Comparison of ENCODE assay signal across 8 cellular contexts in genomic region chr4:121951570-121952110, GRCh38. TPM values are rescaled to one million over a fixed set of nuclear protein-coding genes. Genes with fewer than 3 reads are reported as not detected.
DNase-seq lines count a peak whose midpoint lies in the region; ATAC-seq and TF ChIP-seq lines count a peak whose summit lies in the region.

TRPC3 (minus strand) TSS chr4:121952060; CDS start chr4:121951680, 380 bp downstream.

- peaks cover 8% of the 10 kb centered on the region; the same call in 1 of the 2 replicates for H3F3A ChIP-seq in MM.1S (ENCODE audit: insufficient read depth, low read length)

- peak within 1 kb of the TSS; percentile 97 for H3K4me2 ChIP-seq in MM.1S (ENCODE audit: low read depth, low read length)

- peaks cover 7% of the 10 kb centered on the region for H3K27me3 ChIP-seq in CD8-positive, alpha-beta T cell (ENCODE audit: insufficient read depth, low read length)
- H3K27me3 ChIP-seq in MM.1S (replicated peaks; ENCODE audit: insufficient read depth, low read length) (peaks cover 10% of the 10 kb centered on the region; the same call in 1 of the 2 replicates), neutrophil (peaks cover 99% of the 10 kb centered on the region)

- peak; percentile 44 for ATAC-seq in CD8-positive, alpha-beta T cell
- ATAC-seq in GM21447 (IDR thresholded peaks at IDR 0.05; ENCODE audit: unreplicated experiment), result peak; percentile 26

- H3K27me3 Mint-ChIP-seq in CD8-positive, alpha-beta T cell (ENCODE audit: low read depth), result peaks cover 43% of the 10 kb centered on the region

- peak within 1 kb of the TSS; percentile 88 for H3K4me3 Mint-ChIP-seq in CD8-positive, alpha-beta T cell

- peak in 5 of 7 experiments; percentile 10 to 52 (median 26) for DNase-seq in CD8-positive, alpha-beta T cell
- DNase-seq in MM.1S (no peak), activated T-helper 1 cell treated with Interleukin-2 at 50 U/mL for 16 hours (ENCODE audit: low read depth) (peak; percentile 9), foreskin fibroblast (peak; percentile 9 to 61), KG1 (lab: John Stamatoyannopoulos, UW) (no peak), foreskin melanocyte (no peak)

- peak within 1 kb of the TSS; percentile 30; the same call in 1 of the 2 replicates for H3K9ac ChIP-seq in MM.1S (ENCODE audit: low read length)

- H3K36me3 ChIP-seq in CD8-positive, alpha-beta T cell (ENCODE audit: insufficient read depth, low read length), result no peaks in the 10 kb centered on the region
- H3K36me3 ChIP-seq in MM.1S (replicated peaks; ENCODE audit: insufficient read depth, low read length) (no peaks in the 10 kb centered on the region), neutrophil (no peaks in the 10 kb centered on the region)

- peak within 1 kb of the TSS; percentile 65 for H3K4me3 ChIP-seq in CD8-positive, alpha-beta T cell (ENCODE audit: low read depth, low read length)
- H3K4me3 ChIP-seq in MM.1S (ENCODE audit: low read length), result peak within 1 kb of the TSS; percentile 82
- peak within 1 kb of the TSS; percentile 62 to 71 for H3K4me3 ChIP-seq in foreskin fibroblast (ENCODE audit: low read depth in 1 of 2, low read length in 2 of 2)
- peak within 1 kb of the TSS; percentile 53 to 55 for H3K4me3 ChIP-seq in neutrophil (ENCODE audit: low read depth in 1 of 2, low read length in 1 of 2)

- peaks cover 3% of the 10 kb centered on the region for H3K36me3 Mint-ChIP-seq in CD8-positive, alpha-beta T cell

- no peaks in the 10 kb centered on the region for H3K9me3 Mint-ChIP-seq in CD8-positive, alpha-beta T cell

- peaks cover 8% of the 10 kb centered on the region for H3K4me1 Mint-ChIP-seq in CD8-positive, alpha-beta T cell (ENCODE audit: low read depth)

- CTCF ChIA-PET in CD8-positive, alpha-beta T cell (lab: Charles Lee), result interaction anchor here (1.0 kb wide), 1 partner anchor 10 kb away, joined by 3 read pairs; no protein-coding TSS in a partner anchor

- intact Hi-C loops in CD8-positive, alpha-beta T cell (cut with DNase I, micrococcal nuclease), result loop anchor here (2.0 to 10.0 kb wide), 5 partner anchors 51 to 625 kb away; partner anchors contain the start of gene BLTP1 (in 1 of the 2)

- no peaks in the 10 kb centered on the region for H4K20me1 ChIP-seq in MM.1S (ENCODE audit: insufficient read depth, low read length)

- H3K9me3 ChIP-seq in CD8-positive, alpha-beta T cell (ENCODE audit: low read length), result no peaks in the 10 kb centered on the region
- H3K9me3 ChIP-seq in MM.1S (replicated peaks; ENCODE audit: insufficient read depth, low read length), result no peaks in the 10 kb centered on the region
- H3K9me3 ChIP-seq in neutrophil, result no peaks in the 10 kb centered on the region

- H3K4me1 ChIP-seq in CD8-positive, alpha-beta T cell (ENCODE audit: insufficient read depth, low read length), result peaks cover 3% of the 10 kb centered on the region
- no peaks in the 10 kb centered on the region for H3K4me1 ChIP-seq in MM.1S (ENCODE audit: low read length)
- peaks cover 18 to 23% of the 10 kb centered on the region in 2 experiments for H3K4me1 ChIP-seq in neutrophil (ENCODE audit: control insufficient read depth in 1 of 2, insufficient read depth in 1 of 2, low read depth in 1 of 2, low read length in 1 of 2)

- POLR2A ChIA-PET in CD8-positive, alpha-beta T cell (lab: Charles Lee), result no interaction called here

- H3K27ac ChIP-seq in CD8-positive, alpha-beta T cell (ENCODE audit: low read depth, low read length), result no peak within 1 kb of the TSS
- no peak within 1 kb of the TSS for H3K27ac ChIP-seq in MM.1S (ENCODE audit: low read length)
- no peak within 1 kb of the TSS for H3K27ac ChIP-seq in neutrophil

- H3K9me2 ChIP-seq in MM.1S (replicated peaks; ENCODE audit: insufficient read depth, low read length), result no peaks in the 10 kb centered on the region

- H3K27ac Mint-ChIP-seq in CD8-positive, alpha-beta T cell, result no peak within 1 kb of the TSS

- TF ChIP-seq CTCF in CD8-positive, alpha-beta T cell (IDR thresholded peaks at IDR 0.05), result no peak
- TF ChIP-seq CTCF in MM.1S (IDR thresholded peaks at IDR 0.05; ENCODE audit: low read length) (no peak), foreskin fibroblast (IDR thresholded peaks at IDR 0.05; ENCODE audit: low read depth, low read length) (no peak), neutrophil (IDR thresholded peaks at IDR 0.05) (no peak)

- H2AFZ ChIP-seq in MM.1S (ENCODE audit: low read length), result peak within 1 kb of the TSS; percentile 95

- H3K79me2 ChIP-seq in MM.1S (ENCODE audit: low read length), result no peaks in the 10 kb centered on the region

RNA-seq across cellular contexts. Expression of gene TRPC3, which starts in this region (rescaled TPM):
- total RNA-seq in CD8-positive, alpha-beta T cell, result not detected

Comparison
In these comparisons a context has a peak if more than half of its experiments do, and no peak if none do; other contexts are left out.
1. Peak in DNase-seq, ATAC-seq and H3K4me3 ChIP-seq in CD8-positive, alpha-beta T cell; RNA of the gene not detected or under 1 TPM.
2. DNase-seq: peak in activated T-helper 1 cell treated with Interleukin-2 at 50 U/mL for 16 hours (single experiment) and foreskin fibroblast (2 of 2); none in MM.1S (single experiment), KG1 (single experiment) and foreskin melanocyte (single experiment).
3. Peak in every context shown above with its lines, with median percentiles within 50 percentile points of each other: H3K4me3 ChIP-seq.